Comparison of ENCODE assay signal across 1 cellular context in the genomic region with DNA sequence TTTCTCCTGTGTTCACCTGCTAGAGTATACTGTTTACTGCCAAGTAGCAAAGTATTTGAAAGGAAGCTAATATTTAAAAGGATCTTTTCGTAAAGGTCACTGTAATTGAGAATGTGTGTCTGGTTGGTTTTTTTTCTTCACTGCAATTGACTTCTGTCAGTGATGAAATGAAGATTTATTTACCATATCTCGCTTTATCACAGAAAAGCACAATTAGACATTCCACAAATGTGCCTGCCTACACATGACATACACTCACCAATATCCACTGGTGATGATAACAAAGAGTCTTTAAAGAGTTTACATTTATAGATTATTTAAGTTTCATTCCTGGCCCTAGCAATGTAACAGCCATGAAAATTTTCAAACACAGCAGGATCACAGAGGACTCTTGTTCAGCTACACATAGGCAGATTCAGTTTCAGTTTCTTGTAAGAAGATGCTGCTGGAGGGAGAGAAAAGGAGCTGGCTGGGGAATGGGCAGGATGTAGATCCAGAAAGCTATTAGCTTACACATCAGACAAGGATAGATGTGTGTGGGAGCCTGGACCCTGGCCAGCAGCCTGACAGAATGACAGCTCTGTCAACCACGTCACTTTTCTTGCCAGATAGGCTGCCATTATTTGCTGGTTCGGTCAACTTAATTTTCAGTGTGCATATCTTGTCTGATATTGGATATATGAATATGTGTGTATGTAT.
TF ChIP-seq lines count a peak whose summit lies in the region.

No MANE protein-coding gene starts in this region.

TF ChIP-seq in HEK293, 187 proteins besides CTCF, POLR2A, EP300 and RAD21 (continued from another document):
- TF ChIP-seq ZNF791 (tag by site-specific recombination; IDR thresholded peaks at IDR 0.05) (no peak), ZNF138 (tag by site-specific recombination; IDR thresholded peaks at IDR 0.05; ENCODE audit: borderline replicate concordance) (no peak), ZNF132 (tag by site-specific recombination; IDR thresholded peaks at IDR 0.05; ENCODE audit: borderline replicate concordance) (no peak), ZNF585B (tag by site-specific recombination; IDR thresholded peaks at IDR 0.05) (no peak), ZNF354C (tag by site-specific recombination; IDR thresholded peaks at IDR 0.05; ENCODE audit: borderline replicate concordance, low read depth) (no peak), TRIM28 (IDR thresholded peaks at IDR 0.05; ENCODE audit: borderline replicate concordance, low read length) (0 out of 2 replicates have a peak, but pooled peaks have one; percentile 29), ZNF184 (tag by site-specific recombination; IDR thresholded peaks at IDR 0.05) (no peak), ZNF175 (tag by site-specific recombination; IDR thresholded peaks at IDR 0.05) (no peak), ZNF221 (tag by site-specific recombination; IDR thresholded peaks at IDR 0.05; ENCODE audit: borderline replicate concordance) (no peak), KLF7 (tag by site-specific recombination; IDR thresholded peaks at IDR 0.05; ENCODE audit: borderline replicate concordance) (no peak), ZNF555 (tag by site-specific recombination; conservative IDR thresholded peaks at IDR 0.05) (no peak), ZNF654 (tag by site-specific recombination; IDR thresholded peaks at IDR 0.05; ENCODE audit: low read depth) (no peak; the same call in 1 of the 2 replicates), ZNF596 (tag by site-specific recombination; IDR thresholded peaks at IDR 0.05) (no peak), ZNF48 (tag by site-specific recombination; IDR thresholded peaks at IDR 0.05) (no peak), ZNF366 (tag by site-specific recombination; conservative IDR thresholded peaks at IDR 0.05) (peak; percentile 53; the same call in 1 of the 2 replicates), ZNF621 (tag by site-specific recombination; IDR thresholded peaks at IDR 0.05) (no peak), REPIN1 (tag by site-specific recombination; IDR thresholded peaks at IDR 0.05; ENCODE audit: low read depth) (no peak), ZNF23 (tag by site-specific recombination; IDR thresholded peaks at IDR 0.05; ENCODE audit: borderline replicate concordance) (no peak)
- TF ChIP-seq, protein P1, sequence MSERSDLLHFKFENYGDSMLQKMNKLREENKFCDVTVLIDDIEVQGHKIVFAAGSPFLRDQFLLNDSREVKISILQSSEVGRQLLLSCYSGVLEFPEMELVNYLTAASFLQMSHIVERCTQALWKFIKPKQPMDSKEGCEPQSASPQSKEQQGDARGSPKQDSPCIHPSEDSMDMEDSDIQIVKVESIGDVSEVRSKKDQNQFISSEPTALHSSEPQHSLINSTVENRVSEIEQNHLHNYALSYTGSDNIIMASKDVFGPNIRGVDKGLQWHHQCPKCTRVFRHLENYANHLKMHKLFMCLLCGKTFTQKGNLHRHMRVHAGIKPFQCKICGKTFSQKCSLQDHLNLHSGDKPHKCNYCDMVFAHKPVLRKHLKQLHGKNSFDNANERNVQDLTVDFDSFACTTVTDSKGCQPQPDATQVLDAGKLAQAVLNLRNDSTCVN (tag by site-specific recombination; optimal IDR thresholded peaks at IDR 0.05): no peak
- TF ChIP-seq, protein P2, sequence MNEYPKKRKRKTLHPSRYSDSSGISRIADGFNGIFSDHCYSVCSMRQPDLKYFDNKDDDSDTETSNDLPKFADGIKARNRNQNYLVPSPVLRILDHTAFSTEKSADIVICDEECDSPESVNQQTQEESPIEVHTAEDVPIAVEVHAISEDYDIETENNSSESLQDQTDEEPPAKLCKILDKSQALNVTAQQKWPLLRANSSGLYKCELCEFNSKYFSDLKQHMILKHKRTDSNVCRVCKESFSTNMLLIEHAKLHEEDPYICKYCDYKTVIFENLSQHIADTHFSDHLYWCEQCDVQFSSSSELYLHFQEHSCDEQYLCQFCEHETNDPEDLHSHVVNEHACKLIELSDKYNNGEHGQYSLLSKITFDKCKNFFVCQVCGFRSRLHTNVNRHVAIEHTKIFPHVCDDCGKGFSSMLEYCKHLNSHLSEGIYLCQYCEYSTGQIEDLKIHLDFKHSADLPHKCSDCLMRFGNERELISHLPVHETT (tag by site-specific recombination; IDR thresholded peaks at IDR 0.05): no peak
- TF ChIP-seq, protein P3, sequence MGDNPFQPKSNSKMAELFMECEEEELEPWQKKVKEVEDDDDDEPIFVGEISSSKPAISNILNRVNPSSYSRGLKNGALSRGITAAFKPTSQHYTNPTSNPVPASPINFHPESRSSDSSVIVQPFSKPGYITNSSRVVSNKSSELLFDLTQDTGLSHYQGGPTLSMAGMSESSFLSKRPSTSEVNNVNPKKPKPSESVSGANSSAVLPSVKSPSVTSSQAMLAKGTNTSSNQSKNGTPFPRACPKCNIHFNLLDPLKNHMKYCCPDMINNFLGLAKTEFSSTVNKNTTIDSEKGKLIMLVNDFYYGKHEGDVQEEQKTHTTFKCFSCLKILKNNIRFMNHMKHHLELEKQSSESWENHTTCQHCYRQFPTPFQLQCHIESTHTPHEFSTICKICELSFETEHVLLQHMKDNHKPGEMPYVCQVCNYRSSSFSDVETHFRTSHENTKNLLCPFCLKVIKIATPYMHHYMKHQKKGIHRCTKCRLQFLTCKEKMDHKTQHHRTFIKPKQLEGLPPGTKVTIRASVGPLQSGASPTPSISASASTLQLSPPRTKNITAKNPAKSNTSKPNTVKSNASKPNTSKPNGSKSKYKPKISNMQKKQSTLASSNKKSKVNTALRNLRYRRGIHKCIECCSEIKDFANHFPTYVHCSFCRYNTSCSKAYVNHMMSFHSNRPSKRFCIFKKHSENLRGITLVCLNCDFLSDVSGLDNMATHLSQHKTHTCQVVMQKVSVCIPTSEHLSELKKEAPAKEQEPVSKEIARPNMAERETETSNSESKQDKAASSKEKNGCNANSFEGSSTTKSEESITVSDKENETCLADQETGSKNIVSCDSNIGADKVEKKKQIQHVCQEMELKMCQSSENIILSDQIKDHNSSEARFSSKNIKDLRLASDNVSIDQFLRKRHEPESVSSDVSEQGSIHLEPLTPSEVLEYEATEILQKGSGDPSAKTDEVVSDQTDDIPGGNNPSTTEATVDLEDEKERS (tag by site-specific recombination; IDR thresholded peaks at IDR 0.05): no peak
- TF ChIP-seq, protein P4, sequence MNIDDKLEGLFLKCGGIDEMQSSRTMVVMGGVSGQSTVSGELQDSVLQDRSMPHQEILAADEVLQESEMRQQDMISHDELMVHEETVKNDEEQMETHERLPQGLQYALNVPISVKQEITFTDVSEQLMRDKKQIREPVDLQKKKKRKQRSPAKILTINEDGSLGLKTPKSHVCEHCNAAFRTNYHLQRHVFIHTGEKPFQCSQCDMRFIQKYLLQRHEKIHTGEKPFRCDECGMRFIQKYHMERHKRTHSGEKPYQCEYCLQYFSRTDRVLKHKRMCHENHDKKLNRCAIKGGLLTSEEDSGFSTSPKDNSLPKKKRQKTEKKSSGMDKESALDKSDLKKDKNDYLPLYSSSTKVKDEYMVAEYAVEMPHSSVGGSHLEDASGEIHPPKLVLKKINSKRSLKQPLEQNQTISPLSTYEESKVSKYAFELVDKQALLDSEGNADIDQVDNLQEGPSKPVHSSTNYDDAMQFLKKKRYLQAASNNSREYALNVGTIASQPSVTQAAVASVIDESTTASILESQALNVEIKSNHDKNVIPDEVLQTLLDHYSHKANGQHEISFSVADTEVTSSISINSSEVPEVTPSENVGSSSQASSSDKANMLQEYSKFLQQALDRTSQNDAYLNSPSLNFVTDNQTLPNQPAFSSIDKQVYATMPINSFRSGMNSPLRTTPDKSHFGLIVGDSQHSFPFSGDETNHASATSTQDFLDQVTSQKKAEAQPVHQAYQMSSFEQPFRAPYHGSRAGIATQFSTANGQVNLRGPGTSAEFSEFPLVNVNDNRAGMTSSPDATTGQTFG (tag by site-specific recombination; IDR thresholded peaks at IDR 0.05; ENCODE audit: borderline replicate concordance): no peak
- TF ChIP-seq, protein P5, sequence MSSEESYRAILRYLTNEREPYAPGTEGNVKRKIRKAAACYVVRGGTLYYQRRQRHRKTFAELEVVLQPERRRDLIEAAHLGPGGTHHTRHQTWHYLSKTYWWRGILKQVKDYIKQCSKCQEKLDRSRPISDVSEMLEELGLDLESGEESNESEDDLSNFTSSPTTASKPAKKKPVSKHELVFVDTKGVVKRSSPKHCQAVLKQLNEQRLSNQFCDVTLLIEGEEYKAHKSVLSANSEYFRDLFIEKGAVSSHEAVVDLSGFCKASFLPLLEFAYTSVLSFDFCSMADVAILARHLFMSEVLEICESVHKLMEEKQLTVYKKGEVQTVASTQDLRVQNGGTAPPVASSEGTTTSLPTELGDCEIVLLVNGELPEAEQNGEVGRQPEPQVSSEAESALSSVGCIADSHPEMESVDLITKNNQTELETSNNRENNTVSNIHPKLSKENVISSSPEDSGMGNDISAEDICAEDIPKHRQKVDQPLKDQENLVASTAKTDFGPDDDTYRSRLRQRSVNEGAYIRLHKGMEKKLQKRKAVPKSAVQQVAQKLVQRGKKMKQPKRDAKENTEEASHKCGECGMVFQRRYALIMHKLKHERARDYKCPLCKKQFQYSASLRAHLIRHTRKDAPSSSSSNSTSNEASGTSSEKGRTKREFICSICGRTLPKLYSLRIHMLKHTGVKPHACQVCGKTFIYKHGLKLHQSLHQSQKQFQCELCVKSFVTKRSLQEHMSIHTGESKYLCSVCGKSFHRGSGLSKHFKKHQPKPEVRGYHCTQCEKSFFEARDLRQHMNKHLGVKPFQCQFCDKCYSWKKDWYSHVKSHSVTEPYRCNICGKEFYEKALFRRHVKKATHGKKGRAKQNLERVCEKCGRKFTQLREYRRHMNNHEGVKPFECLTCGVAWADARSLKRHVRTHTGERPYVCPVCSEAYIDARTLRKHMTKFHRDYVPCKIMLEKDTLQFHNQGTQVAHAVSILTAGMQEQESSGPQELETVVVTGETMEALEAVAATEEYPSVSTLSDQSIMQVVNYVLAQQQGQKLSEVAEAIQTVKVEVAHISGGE (tag by site-specific recombination; conservative IDR thresholded peaks at IDR 0.05; ENCODE audit: low read depth): no peak
TF ChIP-seq in HEK293: peak in this region for 16.
